19 cellular contexts compared by ENCODE assay signal in the genomic region with DNA sequence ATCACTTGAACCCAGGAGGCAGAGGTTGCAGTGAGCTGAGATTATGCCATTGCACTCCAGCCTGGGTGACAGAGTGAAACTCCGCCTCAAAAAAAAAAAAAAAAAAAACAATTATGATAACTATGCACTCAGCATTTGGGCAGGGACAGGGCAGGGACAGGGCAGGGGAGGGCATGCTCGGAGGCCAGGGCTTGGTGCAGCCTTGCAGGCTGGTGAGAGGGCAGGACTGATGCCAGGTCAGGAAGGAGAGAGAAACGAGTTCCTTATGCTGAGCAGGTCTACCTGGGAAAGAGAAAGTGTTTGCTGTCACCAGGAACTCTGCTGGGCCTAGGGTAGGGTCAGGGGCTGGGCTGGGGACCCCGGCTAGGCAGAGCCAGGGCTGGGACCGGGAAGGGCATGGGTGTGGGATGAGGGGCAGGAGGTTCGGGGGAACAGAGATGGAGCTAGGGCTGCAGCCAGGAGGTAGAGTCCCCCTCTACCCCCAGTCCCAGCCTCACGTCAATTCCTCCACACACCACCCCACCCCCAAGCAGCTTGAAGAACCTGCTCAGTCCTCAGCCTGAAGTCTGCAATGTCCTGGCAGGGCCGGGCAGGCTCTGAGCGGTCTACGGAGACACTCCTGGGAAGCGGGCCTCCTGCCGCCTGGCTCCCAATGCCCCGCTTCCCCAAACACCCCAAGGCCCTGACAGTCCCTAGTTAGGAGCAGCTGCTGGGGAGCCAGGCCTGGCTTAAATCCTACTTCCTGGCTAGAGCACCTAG. TPM values are rescaled to one million over a fixed set of nuclear protein-coding genes. Genes with fewer than 3 reads are reported as not detected.
DNase-seq lines count a peak whose midpoint lies in the region; ATAC-seq and TF ChIP-seq lines count a peak whose summit lies in the region.
"Had no signal": no experiment of that assay in that cellular context is flagged by ENCODE, and none has a peak within 500 bp of the region (broad histone marks: within the 10 kb centered on the region; RNA-seq: fewer than 3 reads in every experiment).

No MANE protein-coding gene starts in this region.

- peaks cover 41% of the 10 kb centered on the region for H3K27me3 Mint-ChIP-seq in dendritic cell treated with granulocyte-macrophage colony-stimulating factor and Interleukin-4, amounts not matched to agents 40 ng/mL and 50 ng/mL, for 4 days
- no peaks in the 10 kb centered on the region for H3K27me3 Mint-ChIP-seq in activated CD8-positive, alpha-beta T cell treated with anti-CD3 and anti-CD28 coated beads for 36 hours
- no peaks in the 10 kb centered on the region for H3K27me3 Mint-ChIP-seq in activated naive CD8-positive, alpha-beta T cell treated with anti-CD3 and anti-CD28 coated beads for 36 hours

- H3K79me2 ChIP-seq in PC-3 (ENCODE audit: low read length): peaks cover 23% of the 10 kb centered on the region

- H3K9me2 ChIP-seq in PC-3 (replicated peaks; ENCODE audit: low read length): no peaks in the 10 kb centered on the region

- no peak overlapping the region for H3K9ac ChIP-seq in PC-3 (ENCODE audit: low read length)

- peak overlapping the region; percentile 26; the same call in 1 of the 2 replicates for H3K4me2 ChIP-seq in PC-3 (ENCODE audit: low read length)

- H3K9me3 ChIP-seq in PC-3 (ENCODE audit: low read length) (no peaks in the 10 kb centered on the region), thymus (ENCODE audit: control insufficient read depth) (no peaks in the 10 kb centered on the region)

- TF ChIP-seq CTCF in PC-3 (conservative IDR thresholded peaks at IDR 0.05; ENCODE audit: low read depth, low read length) (no peak), lower leg skin (IDR thresholded peaks at IDR 0.05) (no peak)
- no peak for TF ChIP-seq CTCF in activated CD8-positive, alpha-beta T cell treated with anti-CD3 and anti-CD28 coated beads for 36 hours (IDR thresholded peaks at IDR 0.05)

- H3K9me3 Mint-ChIP-seq in dendritic cell treated with granulocyte-macrophage colony-stimulating factor and Interleukin-4, amounts not matched to agents 40 ng/mL and 50 ng/mL, for 4 days: no peaks in the 10 kb centered on the region
- no peaks in the 10 kb centered on the region for H3K9me3 Mint-ChIP-seq in activated CD8-positive, alpha-beta T cell treated with anti-CD3 and anti-CD28 coated beads for 36 hours
- no peaks in the 10 kb centered on the region for H3K9me3 Mint-ChIP-seq in activated naive CD8-positive, alpha-beta T cell treated with anti-CD3 and anti-CD28 coated beads for 36 hours
- H3K9me3 Mint-ChIP-seq: activated T-cell treated with anti-CD3 and anti-CD28 coated beads, Interleukin-2, amount 50 U/mL, for 4 hours; nephron had no signal

- H3K36me3 Mint-ChIP-seq in dendritic cell treated with granulocyte-macrophage colony-stimulating factor and Interleukin-4, amounts not matched to agents 40 ng/mL and 50 ng/mL, for 4 days (ENCODE audit: low read depth): no peaks in the 10 kb centered on the region
- H3K36me3 Mint-ChIP-seq in activated CD8-positive, alpha-beta T cell treated with anti-CD3 and anti-CD28 coated beads for 36 hours (ENCODE audit: low read depth): no peaks in the 10 kb centered on the region
- H3K36me3 Mint-ChIP-seq in activated naive CD8-positive, alpha-beta T cell treated with anti-CD3 and anti-CD28 coated beads for 36 hours: no peaks in the 10 kb centered on the region

- no peak for TF ChIP-seq POLR2A in lower leg skin (IDR thresholded peaks at IDR 0.05)

- intact Hi-C loops in PC-3 (cut with micrococcal nuclease) (no loop called here), lower leg skin (cut with DNase I; ENCODE audit: low total_unique reads) (no loop called here)
- intact Hi-C loops in dendritic cell treated with granulocyte-macrophage colony-stimulating factor and Interleukin-4, amounts not matched to agents 40 ng/mL and 50 ng/mL, for 4 days (cut with micrococcal nuclease): no loop called here
- intact Hi-C loops in activated CD8-positive, alpha-beta T cell treated with anti-CD3 and anti-CD28 coated beads for 36 hours (cut with micrococcal nuclease): no loop called here

- H3K4me3 ChIP-seq in PC-3 (ENCODE audit: low read length): no peak overlapping the region
- H3K4me3 ChIP-seq in lower leg skin (ENCODE audit: low read depth, poor library complexity, severe bottlenecking): peak overlapping the region; percentile 10
- no peak overlapping the region for H3K4me3 ChIP-seq in thymus (ENCODE audit: low read length)

- no peak overlapping the region for H2AFZ ChIP-seq in PC-3 (ENCODE audit: low read length)

- 41 to 48% methylated on average over 12 to 13 of the region's 13 CpGs for WGBS in lower leg skin, 2 donors
- WGBS in thymus: 85% methylated on average over 13 of the region's 13 CpGs

- H3K4me3 Mint-ChIP-seq in dendritic cell treated with granulocyte-macrophage colony-stimulating factor and Interleukin-4, amounts not matched to agents 40 ng/mL and 50 ng/mL, for 4 days: peak overlapping the region; percentile 51
- H3K4me3 Mint-ChIP-seq in activated CD8-positive, alpha-beta T cell treated with anti-CD3 and anti-CD28 coated beads for 36 hours: no peak overlapping the region
- H3K4me3 Mint-ChIP-seq in activated naive CD8-positive, alpha-beta T cell treated with anti-CD3 and anti-CD28 coated beads for 36 hours: no peak overlapping the region
- H3K4me3 Mint-ChIP-seq: activated T-cell treated with anti-CD3 and anti-CD28 coated beads, Interleukin-2, amount 50 U/mL, for 4 hours; nephron had no signal

- H3K27ac Mint-ChIP-seq in dendritic cell treated with granulocyte-macrophage colony-stimulating factor and Interleukin-4, amounts not matched to agents 40 ng/mL and 50 ng/mL, for 4 days: peak overlapping the region; percentile 80
- H3K27ac Mint-ChIP-seq in activated CD8-positive, alpha-beta T cell treated with anti-CD3 and anti-CD28 coated beads for 36 hours: no peak overlapping the region
- no peak overlapping the region for H3K27ac Mint-ChIP-seq in activated naive CD8-positive, alpha-beta T cell treated with anti-CD3 and anti-CD28 coated beads for 36 hours
- H3K27ac Mint-ChIP-seq: nephron had no signal

- BruUV-seq in PC-3 (replicated peaks; lab: Mats Ljungman, UMichigan): no TSS peak

- CTCF ChIA-PET in PC-3 (lab: Charles Lee): no interaction called here
- CTCF ChIA-PET in activated CD8-positive, alpha-beta T cell treated with anti-CD3 and anti-CD28 coated beads for 36 hours (lab: Charles Lee): interaction anchor here (1.1 to 2.5 kb wide), 4 partner anchors 17 to 74 kb away, joined by 3 to 8 read pairs (median 6); no protein-coding TSS in a partner anchor

- peaks cover 74% of the 10 kb centered on the region for H3K4me1 ChIP-seq in PC-3 (ENCODE audit: insufficient read depth, low read length)
- H3K4me1 ChIP-seq in thymus (ENCODE audit: control insufficient read depth, insufficient read depth, low read length): peaks cover 3% of the 10 kb centered on the region

- peaks cover 70% of the 10 kb centered on the region for H3K4me1 Mint-ChIP-seq in dendritic cell treated with granulocyte-macrophage colony-stimulating factor and Interleukin-4, amounts not matched to agents 40 ng/mL and 50 ng/mL, for 4 days (ENCODE audit: low read depth)
- H3K4me1 Mint-ChIP-seq in activated CD8-positive, alpha-beta T cell treated with anti-CD3 and anti-CD28 coated beads for 36 hours (ENCODE audit: low read depth): peaks cover 5% of the 10 kb centered on the region
- H3K4me1 Mint-ChIP-seq in activated naive CD8-positive, alpha-beta T cell treated with anti-CD3 and anti-CD28 coated beads for 36 hours: peaks cover 5% of the 10 kb centered on the region

- H3K27me3 ChIP-seq in PC-3 (ENCODE audit: low read length): no peaks in the 10 kb centered on the region
- H3K27me3 ChIP-seq in thymus (ENCODE audit: control insufficient read depth, insufficient read depth): no peaks in the 10 kb centered on the region

- DNase-seq in PC-3 (no peak), lower leg skin (ENCODE audit: low spot score in 2 of 2) (no peak), Kasumi-1 (lab: John Stamatoyannopoulos, UW) (no peak)
- DNase-seq in activated CD8-positive, alpha-beta T cell treated with anti-CD3 and anti-CD28 coated beads for 36 hours: no peak
- no peak for DNase-seq in activated naive CD8-positive, alpha-beta T cell treated with anti-CD3 and anti-CD28 coated beads for 36 hours
- DNase-seq: activated CD4-positive, alpha-beta T cell treated with anti-CD3 and anti-CD28 coated beads for 48 hours; activated T-cell treated with anti-CD3 and anti-CD28 coated beads, Interleukin-2, amount 50 U/mL, for 4 hours; cerebellar nuclear complex; DMS79 treated with DMSO at 0.1 percent for 48 hours; hippocampal formation; MV-4-11; NCI-H82; stimulated activated CD4-positive, alpha-beta T cell treated with anti-CD3 and anti-CD28 coated beads, Interleukin-4, amount 100 ng/mL, for 24 hours; T-helper 2 cell had no signal

- POLR2A ChIA-PET in PC-3 (lab: Charles Lee; ENCODE audit: unreplicated experiment): interaction anchor here (0.6 kb wide), 1 partner anchor 30 kb away, joined by 13 read pairs; no protein-coding TSS in a partner anchor
- POLR2A ChIA-PET in activated CD8-positive, alpha-beta T cell treated with anti-CD3 and anti-CD28 coated beads for 36 hours (lab: Charles Lee): no interaction called here

- ATAC-seq in PC-3 (no peak), HG02763 (IDR thresholded peaks at IDR 0.05; ENCODE audit: unreplicated experiment) (no peak)
- no peak for ATAC-seq in activated CD8-positive, alpha-beta T cell treated with anti-CD3 and anti-CD28 coated beads for 36 hours
- ATAC-seq: activated T-cell treated with anti-CD3 and anti-CD28 coated beads, Interleukin-2, amount 50 U/mL, for 4 hours had no signal

- no peaks in the 10 kb centered on the region for H4K20me1 ChIP-seq in PC-3 (ENCODE audit: low read length)

- peak overlapping the region; percentile 99; the same call in 1 of the 2 replicates for H3K27ac ChIP-seq in PC-3 (ENCODE audit: low read length)
- peak overlapping the region; percentile 3 for H3K27ac ChIP-seq in thymus (ENCODE audit: low read depth)

- no peaks in the 10 kb centered on the region for H3F3A ChIP-seq in PC-3 (ENCODE audit: low read length, unreplicated experiment)

- H3K36me3 ChIP-seq in PC-3 (ENCODE audit: low read depth, low read length) (peaks cover 3% of the 10 kb centered on the region; the same call in 1 of the 2 replicates), thymus (ENCODE audit: control insufficient read depth, insufficient read depth) (no peaks in the 10 kb centered on the region)

RNA-seq across cellular contexts. Expression of gene FXYD3, which starts 2.8 kb away (rescaled TPM):
- total RNA-seq in PC-3 (2014; rRNA removed): 48.7 and 61.6 TPM in 2 replicates
- 100 to 1,000 TPM; 391 to 630 (median 546) TPM for total RNA-seq in lower leg skin
- polyA plus RNA-seq in thymus: 175 TPM
- not detected for total RNA-seq in activated CD8-positive, alpha-beta T cell treated with anti-CD3 and anti-CD28 coated beads for 36 hours
- total RNA-seq in activated naive CD8-positive, alpha-beta T cell treated with anti-CD3 and anti-CD28 coated beads for 36 hours: not detected
- total RNA-seq: epithelial cell of proximal tubule had no signal

RNA-seq across cellular contexts. Expression of gene LGI4, which starts 16.4 kb away (rescaled TPM):
- total RNA-seq in PC-3 (2014; rRNA removed): 0.22 TPM in 1 of 2 replicates, not detected in the other
- total RNA-seq in lower leg skin: 10 to 100 TPM in 1 of 4 donors, 1 to 10 TPM in 3; 4.3 to 19.4 (median 8.9) TPM
- 9.8 TPM for polyA plus RNA-seq in thymus
- under 1 TPM; 0.25 to 0.27 TPM for total RNA-seq in activated CD8-positive, alpha-beta T cell treated with anti-CD3 and anti-CD28 coated beads for 36 hours
- total RNA-seq in activated naive CD8-positive, alpha-beta T cell treated with anti-CD3 and anti-CD28 coated beads for 36 hours: not detected
- total RNA-seq: epithelial cell of proximal tubule had no signal

RNA-seq across cellular contexts. Expression of gene FXYD1, which starts 20.2 kb away (rescaled TPM):
- total RNA-seq in PC-3 (2014; rRNA removed) (not detected in 2 replicates), lower leg skin (10 to 100 TPM in 1 of 4 donors, 1 to 10 TPM in 2, not detected in 1; 5.5 to 20.9 (median 6.5) TPM)
- 17.1 TPM for polyA plus RNA-seq in thymus
- total RNA-seq in activated CD8-positive, alpha-beta T cell treated with anti-CD3 and anti-CD28 coated beads for 36 hours: 1 to 10 TPM in 1 of 2 experiments, not detected in 1; 1.9 TPM
- total RNA-seq in activated naive CD8-positive, alpha-beta T cell treated with anti-CD3 and anti-CD28 coated beads for 36 hours: 1 to 10 TPM; 1.1 TPM
- total RNA-seq: epithelial cell of proximal tubule had no signal

RNA-seq across cellular contexts. Expression of gene FXYD7, which starts 24.6 kb away (rescaled TPM):
- not detected in 2 replicates for total RNA-seq in PC-3 (2014; rRNA removed)
- total RNA-seq in lower leg skin: 1 to 10 TPM in 1 of 4 donors, not detected in 3; 1.3 TPM
- polyA plus RNA-seq in thymus: 1.9 TPM
- under 1 TPM in 1 of 2 experiments, not detected in 1; 0.38 TPM for total RNA-seq in activated CD8-positive, alpha-beta T cell treated with anti-CD3 and anti-CD28 coated beads for 36 hours
- total RNA-seq in activated naive CD8-positive, alpha-beta T cell treated with anti-CD3 and anti-CD28 coated beads for 36 hours: under 1 TPM; 0.54 to 0.62 TPM
- total RNA-seq: epithelial cell of proximal tubule had no signal

RNA-seq across cellular contexts. Expression of gene FXYD5, which starts 36.1 kb away (rescaled TPM):
- 114 and 123 TPM in 2 replicates for total RNA-seq in PC-3 (2014; rRNA removed)
- total RNA-seq in lower leg skin: 10 to 100 TPM; 41.4 to 59.8 (median 57.7) TPM
- polyA plus RNA-seq in thymus: 136 TPM
- 100 to 1,000 TPM; 225 to 241 TPM for total RNA-seq in activated CD8-positive, alpha-beta T cell treated with anti-CD3 and anti-CD28 coated beads for 36 hours
- 100 to 1,000 TPM; 272 to 275 TPM for total RNA-seq in activated naive CD8-positive, alpha-beta T cell treated with anti-CD3 and anti-CD28 coated beads for 36 hours

Comparison
In these comparisons a context has a peak if more than half of its experiments do, and no peak if none do; other contexts are left out.
1. RNA of gene FXYD3, which starts 2.8 kb away (total RNA-seq): 391 to 630 TPM in lower leg skin and 48.7 to 61.6 TPM in PC-3; not detected in activated CD8-positive, alpha-beta T cell treated with anti-CD3 and anti-CD28 coated beads for 36 hours and not detected in activated naive CD8-positive, alpha-beta T cell treated with anti-CD3 and anti-CD28 coated beads for 36 hours; every median in the first group is over 10 times any median in the second.